Comparison of ENCODE assay signal across 8 cellular contexts in the genomic region with DNA sequence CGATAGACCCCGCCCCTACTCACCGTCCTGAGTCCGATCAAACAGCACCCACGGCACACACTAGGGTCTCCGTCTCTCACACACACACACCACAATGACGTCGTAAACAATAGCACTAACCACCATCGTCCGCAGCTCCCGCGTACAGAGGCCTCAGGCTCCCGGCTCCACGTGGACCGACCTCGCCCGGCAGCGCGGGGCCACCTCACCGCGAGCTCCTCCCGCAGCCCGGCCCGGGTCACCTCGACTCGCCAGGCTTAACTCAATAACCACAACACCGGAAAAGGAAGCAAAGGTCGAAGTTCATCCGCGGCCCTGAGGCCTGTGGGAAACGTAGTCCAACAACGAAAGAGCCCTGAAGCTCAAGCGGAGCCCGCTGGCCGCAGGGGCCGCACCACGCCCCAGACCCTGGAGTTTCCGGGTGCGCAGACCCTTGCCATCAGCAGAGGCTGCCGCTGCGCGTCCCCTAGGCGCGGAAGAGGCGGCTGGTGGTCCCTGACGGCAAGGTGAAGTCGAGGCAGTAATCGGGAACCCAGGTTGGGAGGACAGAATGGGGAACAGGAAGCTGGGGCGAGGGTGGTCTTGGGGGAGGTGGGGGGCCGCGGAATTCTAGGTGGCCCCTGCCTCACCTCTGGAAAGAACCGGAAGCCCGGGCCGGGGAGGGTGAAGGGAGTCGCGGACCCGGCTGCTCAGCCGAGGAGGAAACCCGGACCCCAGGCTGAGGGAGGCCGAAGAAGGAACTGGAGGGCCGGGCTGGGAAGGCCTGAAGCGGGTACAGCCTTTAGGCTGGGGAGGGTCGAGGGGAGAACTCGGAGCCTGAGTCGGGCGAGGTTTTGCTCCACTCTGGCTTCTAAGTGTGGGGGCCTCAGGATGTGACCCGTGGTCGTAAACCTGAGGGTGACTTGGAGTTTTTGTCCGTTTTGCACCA. TPM values are rescaled to one million over a fixed set of nuclear protein-coding genes. Genes with fewer than 3 reads are reported as not detected.
DNase-seq lines count a peak whose midpoint lies in the region; ATAC-seq lines count a peak whose summit lies in the region.

A gene (minus strand): TSS at position 273 of the 928 bp plus-strand sequence. CDS start 946 bp downstream, outside the sequence.

- H3K4me3 Mint-ChIP-seq in activated CD4-positive, alpha-beta T cell treated with anti-CD3 and anti-CD28 coated beads, Interleukin-2, amount 10 ng/mL, durations not matched to agents 24 days and 14 days = peak within 1 kb of the TSS; percentile 89

- no peaks in the 10 kb centered on the region for H4K20me1 ChIP-seq in BLaER1

- H3K27me3 Mint-ChIP-seq in activated CD4-positive, alpha-beta T cell treated with anti-CD3 and anti-CD28 coated beads, Interleukin-2, amount 10 ng/mL, durations not matched to agents 24 days and 14 days = no peaks in the 10 kb centered on the region

- H3K27ac ChIP-seq in BLaER1 = peak within 1 kb of the TSS; percentile 86

- H3K36me3 Mint-ChIP-seq in activated CD4-positive, alpha-beta T cell treated with anti-CD3 and anti-CD28 coated beads, Interleukin-2, amount 10 ng/mL, durations not matched to agents 24 days and 14 days (ENCODE audit: low read depth) = peaks cover 76% of the 10 kb centered on the region

- H3K4me3 ChIP-seq in BLaER1 = peak within 1 kb of the TSS; percentile 85

- ATAC-seq in HG03460 (IDR thresholded peaks at IDR 0.05; ENCODE audit: unreplicated experiment) = peak; percentile 96

- H3K36me3 ChIP-seq in BLaER1 = peaks cover 66% of the 10 kb centered on the region

- intact Hi-C loops in activated CD4-positive, alpha-beta T cell treated with anti-CD3 and anti-CD28 coated beads, Interleukin-2, amount 10 ng/mL, durations not matched to agents 24 days and 14 days (cut with micrococcal nuclease) = loop anchor here (1.0 to 2.0 kb wide), 7 partner anchors 31 to 358 kb away; a partner anchor contains a TSS

- peak within 1 kb of the TSS; percentile 91 for H3K4me2 ChIP-seq in BLaER1

- peak within 1 kb of the TSS; percentile 95 for H3K27ac Mint-ChIP-seq in activated CD4-positive, alpha-beta T cell treated with anti-CD3 and anti-CD28 coated beads, Interleukin-2, amount 10 ng/mL, durations not matched to agents 24 days and 14 days

- H3K27me3 ChIP-seq in BLaER1 = no peaks in the 10 kb centered on the region

- H3K9me3 ChIP-seq in BLaER1 = peaks cover 60% of the 10 kb centered on the region

- H3K4me1 ChIP-seq in BLaER1 = peaks cover 22% of the 10 kb centered on the region

- H3K4me1 Mint-ChIP-seq in activated CD4-positive, alpha-beta T cell treated with anti-CD3 and anti-CD28 coated beads, Interleukin-2, amount 10 ng/mL, durations not matched to agents 24 days and 14 days = peaks cover 24% of the 10 kb centered on the region

- H3K9ac ChIP-seq in BLaER1 = peak within 1 kb of the TSS; percentile 87

- H3K9me3 Mint-ChIP-seq in activated CD4-positive, alpha-beta T cell treated with anti-CD3 and anti-CD28 coated beads, Interleukin-2, amount 10 ng/mL, durations not matched to agents 24 days and 14 days = peaks cover 19% of the 10 kb centered on the region

- DNase-seq in GM19240 (ENCODE audit: insufficient read length, low spot score) (peak; percentile 76), NCI-H526 (lab: John Stamatoyannopoulos, UW) (peak; percentile 95 to 98), dedifferentiated amniotic fluid mesenchymal stem cell (ENCODE audit: extremely low spot score) (peak; percentile 83), left kidney (ENCODE audit: low read depth, low spot score) (peak; percentile 98)
- peak; percentile 97 for DNase-seq in activated CD4-positive, alpha-beta T cell treated with anti-CD3 and anti-CD28 coated beads, Interleukin-2, amount 10 ng/mL, durations not matched to agents 24 days and 14 days
- peak; percentile 82 to 84 for DNase-seq in stimulated activated CD4-positive, alpha-beta T cell treated with anti-CD3 and anti-CD28 coated beads, Interleukin-2, amount 100 ng/mL, for 24 hours

RNA-seq across cellular contexts. Expression of the gene that starts here (rescaled TPM):
- total RNA-seq in activated CD4-positive, alpha-beta T cell treated with anti-CD3 and anti-CD28 coated beads, Interleukin-2, amount 10 ng/mL, durations not matched to agents 24 days and 14 days = 16.8 and 17.6 TPM in 2 replicates

Comparison
In these comparisons a context has a peak if more than half of its experiments do, and no peak if none do; other contexts are left out.
1. Peak in every context shown above with its lines: DNase-seq, ATAC-seq, H3K4me3 ChIP-seq and H3K27ac ChIP-seq.